15 cellular contexts compared by ENCODE assay signal in the genomic region with DNA sequence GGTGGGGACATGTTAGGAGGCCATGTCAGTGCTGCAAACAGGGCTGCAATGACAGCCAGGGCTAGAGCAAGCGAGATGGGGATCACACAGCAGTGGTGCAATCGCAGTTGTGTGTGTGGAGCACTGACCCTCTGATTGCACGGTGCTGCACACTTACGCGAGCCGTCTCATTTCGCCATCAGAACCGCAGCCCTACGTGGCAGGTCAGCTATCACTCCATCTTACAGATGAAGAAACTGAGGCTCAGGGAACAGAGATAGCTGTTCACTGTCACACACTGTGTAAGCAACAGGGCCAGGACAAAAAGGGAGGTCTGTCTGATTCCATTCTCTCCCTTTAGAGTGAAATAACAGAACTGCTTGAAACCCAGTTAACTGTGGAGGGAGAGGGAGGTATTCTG.
"Had no signal": no experiment of that assay in that cellular context is flagged by ENCODE, and none has a peak within 500 bp of the region (broad histone marks: within the 10 kb centered on the region; RNA-seq: fewer than 3 reads in every experiment).

No MANE protein-coding gene starts in this region.

- H3K27me3 ChIP-seq: thyroid gland had no signal

- H3K36me3 ChIP-seq: gastrocnemius medialis, left lung, thyroid gland had no signal

- H3K4me3 Mint-ChIP-seq: activated CD8-positive, alpha-beta T cell treated with anti-CD3 and anti-CD28 coated beads, Interleukin-2, amount 10 ng/mL, durations not matched to agents 7 days and 5 days; memory B cell; neural crest cell had no signal

- H3K9me3 Mint-ChIP-seq: memory B cell; neural crest cell; stimulated activated effector memory CD8-positive, alpha-beta T cell treated with anti-CD3 and anti-CD28 coated beads, Interleukin-12 subunit alpha, Interleukin-12 subunit beta, amount 100 ng/mL, for 72 hours had no signal

- H3K4me3 ChIP-seq: gastrocnemius medialis, left lung, skin epidermis, thyroid gland had no signal

- H3K27ac ChIP-seq: gastrocnemius medialis, thyroid gland, VCaP had no signal

- ATAC-seq: activated CD8-positive, alpha-beta T cell treated with anti-CD3 and anti-CD28 coated beads, Interleukin-2, amount 10 ng/mL, durations not matched to agents 7 days and 5 days; gastrocnemius medialis; left lung; stimulated activated effector memory CD8-positive, alpha-beta T cell treated with anti-CD3 and anti-CD28 coated beads, Interleukin-12 subunit alpha, Interleukin-12 subunit beta, amount 100 ng/mL, for 72 hours had no signal

- H3K9me3 ChIP-seq: gastrocnemius medialis, left lung, thyroid gland had no signal

- H3K36me3 Mint-ChIP-seq: memory B cell had no signal

- DNase-seq: activated CD8-positive, alpha-beta memory T cell treated with anti-CD3 and anti-CD28 coated beads, Interleukin-2, amount 50 U/mL, for 48 hours; activated CD8-positive, alpha-beta T cell treated with anti-CD3 and anti-CD28 coated beads, Interleukin-2, amount 10 ng/mL, durations not matched to agents 7 days and 5 days; activated naive CD8-positive, alpha-beta T cell treated with anti-CD3 and anti-CD28 coated beads, Interleukin-2, amount 10 ng/mL, durations not matched to agents 7 days and 5 days; aorta; gastrocnemius medialis; islet precursor cell; left lung; retina; T-helper 9 cell; thyroid gland had no signal

- H3K27ac Mint-ChIP-seq: activated CD8-positive, alpha-beta T cell treated with anti-CD3 and anti-CD28 coated beads, Interleukin-2, amount 10 ng/mL, durations not matched to agents 7 days and 5 days; memory B cell; stimulated activated effector memory CD8-positive, alpha-beta T cell treated with anti-CD3 and anti-CD28 coated beads, Interleukin-12 subunit alpha, Interleukin-12 subunit beta, amount 100 ng/mL, for 72 hours had no signal
